8 cellular contexts compared by ENCODE assay signal in the genomic region with DNA sequence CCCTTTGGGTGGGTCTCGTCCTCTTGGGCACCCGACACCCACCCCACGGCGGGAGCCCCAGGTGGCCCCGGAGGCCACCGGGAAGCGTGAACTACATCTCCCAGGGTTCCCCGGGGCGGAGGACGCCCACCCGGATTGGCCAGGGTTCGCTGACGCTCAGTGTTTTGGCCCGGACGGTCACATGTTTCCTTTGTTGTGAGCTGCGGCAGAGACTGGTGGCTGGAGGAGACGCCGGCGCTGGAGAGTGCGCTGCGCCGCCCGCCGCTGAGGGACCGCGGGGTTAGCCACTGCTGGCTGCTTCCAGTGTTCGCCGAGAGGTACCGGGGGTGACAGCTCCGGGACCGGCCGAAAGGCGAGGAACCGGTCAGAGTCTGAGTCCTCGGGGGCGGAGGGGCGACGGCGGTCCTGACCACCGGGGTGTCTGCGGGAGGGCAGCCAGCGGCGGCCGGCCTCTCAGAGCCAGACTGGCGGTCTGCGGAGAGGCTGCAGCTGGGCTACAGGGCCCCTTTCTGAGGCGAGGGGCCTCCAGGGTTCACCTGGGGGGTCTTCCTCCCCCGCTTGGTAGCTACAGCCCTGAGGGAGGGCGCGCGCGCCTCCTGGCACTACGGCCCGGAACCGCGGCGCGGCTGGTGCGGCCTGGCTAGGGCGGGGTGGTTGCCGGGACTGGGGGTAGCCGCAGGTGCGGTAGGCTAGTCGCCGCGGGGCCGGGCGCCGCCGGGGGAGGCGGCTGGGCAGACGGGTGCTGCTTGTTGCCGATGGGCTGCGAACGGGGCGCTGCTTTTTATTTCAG. TPM values are rescaled to one million over a fixed set of nuclear protein-coding genes. Genes with fewer than 3 reads are reported as not detected.
A peak's percentile ranks its signal among the peaks of the same experiment; 100 is the strongest.
DNase-seq lines count a peak whose midpoint lies in the region; ATAC-seq and TF ChIP-seq lines count a peak whose summit lies in the region.

A gene with protein sequence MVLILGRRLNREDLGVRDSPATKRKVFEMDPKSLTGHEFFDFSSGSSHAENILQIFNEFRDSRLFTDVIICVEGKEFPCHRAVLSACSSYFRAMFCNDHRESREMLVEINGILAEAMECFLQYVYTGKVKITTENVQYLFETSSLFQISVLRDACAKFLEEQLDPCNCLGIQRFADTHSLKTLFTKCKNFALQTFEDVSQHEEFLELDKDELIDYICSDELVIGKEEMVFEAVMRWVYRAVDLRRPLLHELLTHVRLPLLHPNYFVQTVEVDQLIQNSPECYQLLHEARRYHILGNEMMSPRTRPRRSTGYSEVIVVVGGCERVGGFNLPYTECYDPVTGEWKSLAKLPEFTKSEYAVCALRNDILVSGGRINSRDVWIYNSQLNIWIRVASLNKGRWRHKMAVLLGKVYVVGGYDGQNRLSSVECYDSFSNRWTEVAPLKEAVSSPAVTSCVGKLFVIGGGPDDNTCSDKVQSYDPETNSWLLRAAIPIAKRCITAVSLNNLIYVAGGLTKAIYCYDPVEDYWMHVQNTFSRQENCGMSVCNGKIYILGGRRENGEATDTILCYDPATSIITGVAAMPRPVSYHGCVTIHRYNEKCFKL (plus strand): TSS at position 193 of the 790 bp plus-strand sequence. CDS start 14,734 bp downstream, outside the sequence.

- peak within 1 kb of the TSS; percentile 94 for H3K4me3 Mint-ChIP-seq in activated CD4-positive, alpha-beta T cell treated with anti-CD3 and anti-CD28 coated beads, Interleukin-2, amount 10 ng/mL, durations not matched to agents 24 days and 14 days

- TF ChIP-seq CTCF in BJ (IDR thresholded peaks at IDR 0.05; ENCODE audit: insufficient read depth, low read depth, low read length) = no peak

- CTCF ChIA-PET in BJ (lab: Yijun Ruan, JAX) = interaction anchor here (1.4 to 2.7 kb wide), 2 partner anchors 131 to 152 kb away, joined by 3 to 9 read pairs; no protein-coding TSS in a partner anchor

- no peaks in the 10 kb centered on the region for H3K36me3 Mint-ChIP-seq in activated CD4-positive, alpha-beta T cell treated with anti-CD3 and anti-CD28 coated beads, Interleukin-2, amount 10 ng/mL, durations not matched to agents 24 days and 14 days (ENCODE audit: low read depth)

- intact Hi-C loops in activated CD4-positive, alpha-beta T cell treated with anti-CD3 and anti-CD28 coated beads, Interleukin-2, amount 10 ng/mL, durations not matched to agents 24 days and 14 days (cut with micrococcal nuclease) = loop anchor here (1.0 to 10.0 kb wide), 9 partner anchors 63 to 727 kb away; a partner anchor contains a TSS

- H3K27me3 ChIP-seq in BJ (ENCODE audit: control insufficient read depth, insufficient read depth, low read length) = no peaks in the 10 kb centered on the region

- no peaks in the 10 kb centered on the region for H3K36me3 ChIP-seq in BJ (ENCODE audit: control insufficient read depth, insufficient read depth, low read length)

- peaks cover 20% of the 10 kb centered on the region for H3K4me1 Mint-ChIP-seq in activated CD4-positive, alpha-beta T cell treated with anti-CD3 and anti-CD28 coated beads, Interleukin-2, amount 10 ng/mL, durations not matched to agents 24 days and 14 days

- peak within 1 kb of the TSS; percentile 96 for H3K27ac Mint-ChIP-seq in activated CD4-positive, alpha-beta T cell treated with anti-CD3 and anti-CD28 coated beads, Interleukin-2, amount 10 ng/mL, durations not matched to agents 24 days and 14 days

- no peaks in the 10 kb centered on the region for H3K27me3 Mint-ChIP-seq in activated CD4-positive, alpha-beta T cell treated with anti-CD3 and anti-CD28 coated beads, Interleukin-2, amount 10 ng/mL, durations not matched to agents 24 days and 14 days

- peaks cover 3% of the 10 kb centered on the region for H3K9me3 Mint-ChIP-seq in activated CD4-positive, alpha-beta T cell treated with anti-CD3 and anti-CD28 coated beads, Interleukin-2, amount 10 ng/mL, durations not matched to agents 24 days and 14 days

- ATAC-seq in GM19324 (IDR thresholded peaks at IDR 0.05; ENCODE audit: low FRiP score, unreplicated experiment) (peak; percentile 86), HG03469 (IDR thresholded peaks at IDR 0.05; ENCODE audit: unreplicated experiment) (peak; percentile 82)

- DNase-seq in BJ (ENCODE audit: low read depth) = peak; percentile 54
- DNase-seq in NCI-H526 (lab: John Stamatoyannopoulos, UW) = peak; percentile 87 to 95
- DNase-seq in activated CD4-positive, alpha-beta T cell treated with anti-CD3 and anti-CD28 coated beads, Interleukin-2, amount 10 ng/mL, durations not matched to agents 24 days and 14 days = peak; percentile 97
- peak; percentile 39 for DNase-seq in cortex of kidney (lab: John Stamatoyannopoulos, UW)
- peak; percentile 98 for DNase-seq in left kidney (ENCODE audit: low read depth, low spot score)
- peak; percentile 90 to 91 for DNase-seq in stimulated activated CD4-positive, alpha-beta T cell treated with anti-CD3 and anti-CD28 coated beads, Interleukin-2, amount 100 ng/mL, for 24 hours

- POLR2A ChIA-PET in BJ (lab: Charles Lee) = interaction anchor here (0.6 kb wide), 2 partner anchors 10 to 27 kb away, joined by 3 to 7 read pairs; no protein-coding TSS in a partner anchor

- peak within 1 kb of the TSS; percentile 71 for H3K4me3 ChIP-seq in BJ (ENCODE audit: low read depth, low read length)

RNA-seq across cellular contexts. Expression of the gene that starts here (rescaled TPM):
- polyA plus RNA-seq in BJ (2011; rRNA removed) = 11.0 and 22.3 TPM in 2 replicates
- polyA minus RNA-seq in BJ (2011; rRNA and poly(A)+ RNA removed) = 27.1 and 27.6 TPM in 2 replicates
- 6.7 and 6.9 TPM in 2 replicates for total RNA-seq in activated CD4-positive, alpha-beta T cell treated with anti-CD3 and anti-CD28 coated beads, Interleukin-2, amount 10 ng/mL, durations not matched to agents 24 days and 14 days

Comparison
In these comparisons a context has a peak if more than half of its experiments do, and no peak if none do; other contexts are left out.
1. Peak in every context shown above with its lines: DNase-seq, ATAC-seq and H3K4me3 ChIP-seq.
2. DNase-seq: peak in every context shown above with its lines; median percentile 98 in left kidney; 97 in activated CD4-positive, alpha-beta T cell treated with anti-CD3 and anti-CD28 coated beads, Interleukin-2, amount 10 ng/mL, durations not matched to agents 24 days and 14 days; 91 in NCI-H526; 90 in stimulated activated CD4-positive, alpha-beta T cell treated with anti-CD3 and anti-CD28 coated beads, Interleukin-2, amount 100 ng/mL, for 24 hours; 54 in BJ; 39 in cortex of kidney.